In genomic region chr1:11822091-11822490, GRCh38 we compare ENCODE assay signal across 20 cellular contexts. TPM values are rescaled to one million over a fixed set of nuclear protein-coding genes. Genes with fewer than 3 reads are reported as not detected.
A peak's percentile ranks its signal among the peaks of the same experiment; 100 is the strongest.
DNase-seq lines count a peak whose midpoint lies in the region; TF ChIP-seq lines count a peak whose summit lies in the region.
"Had no signal": no experiment of that assay in that cellular context is flagged by ENCODE, and none has a peak within 500 bp of the region (broad histone marks: within the 10 kb centered on the region; RNA-seq: fewer than 3 reads in every experiment).

No MANE protein-coding gene starts in this region.

- H4K8ac ChIP-seq in trophoblast cell (ENCODE audit: low read depth, low read length), result no peak overlapping the region

- peak overlapping the region; percentile 76 for H3K27ac Mint-ChIP-seq in chondrocyte (ENCODE audit: unreplicated experiment)
- H3K27ac Mint-ChIP-seq: activated CD4-positive, alpha-beta T cell treated with anti-CD3 and anti-CD28 coated beads, Interleukin-2, amount 10 ng/mL, durations not matched to agents 7 days and 5 days; natural killer cell had no signal

- intact Hi-C loops in vagina (cut with DNase I), result no loop called here

- no peak overlapping the region for H2BK5ac ChIP-seq in trophoblast cell (ENCODE audit: low read depth, low read length, poor library complexity)

- H3K9ac ChIP-seq in trophoblast cell (ENCODE audit: low read length), result no peak overlapping the region

- POLR2A ChIA-PET in RWPE1 (lab: Yijun Ruan, JAX; ENCODE audit: low non-redundant PET), result no interaction called here

- H3K79me1 ChIP-seq in trophoblast cell (ENCODE audit: low read length), result no peaks in the 10 kb centered on the region

- no peaks in the 10 kb centered on the region for H3K79me2 ChIP-seq in trophoblast cell (ENCODE audit: control insufficient read depth, insufficient read depth, low read length, poor library complexity)

- no peaks in the 10 kb centered on the region for H3K9me3 ChIP-seq in trophoblast cell (ENCODE audit: insufficient read depth, low read depth, low read length)
- no peaks in the 10 kb centered on the region for H3K9me3 ChIP-seq in vagina
- H3K9me3 ChIP-seq: gastroesophageal sphincter, ovary had no signal

- WGBS in trophoblast cell (ENCODE audit: extremely low coverage, insufficient coverage, insufficient read length), result no CpG with 5 or more reads among the region's 3 CpGs

- peaks cover 42 to 54% of the 10 kb centered on the region in 2 experiments for H3K36me3 ChIP-seq in trophoblast cell (ENCODE audit: control insufficient read depth in 1 of 2, insufficient read depth in 2 of 2, low read length in 2 of 2)
- H3K36me3 ChIP-seq in vagina, result peaks cover 0 to 87% of the 10 kb centered on the region in 2 donors
- H3K36me3 ChIP-seq: ovary had no signal

- no peak overlapping the region for H3K4me3 Mint-ChIP-seq in chondrocyte (ENCODE audit: unreplicated experiment)
- H3K4me3 Mint-ChIP-seq: activated CD4-positive, alpha-beta T cell treated with anti-CD3 and anti-CD28 coated beads, Interleukin-2, amount 10 ng/mL, durations not matched to agents 7 days and 5 days; natural killer cell had no signal

- peaks cover 20% of the 10 kb centered on the region for H3K36me3 Mint-ChIP-seq in chondrocyte (ENCODE audit: low read depth)

- no peak for TF ChIP-seq POLR2A in vagina (IDR thresholded peaks at IDR 0.05)

- no peak overlapping the region for H4K12ac ChIP-seq in trophoblast cell (ENCODE audit: low read depth, low read length)

- no peaks in the 10 kb centered on the region for H3K9me3 Mint-ChIP-seq in chondrocyte (ENCODE audit: low read depth)
- H3K9me3 Mint-ChIP-seq: activated CD4-positive, alpha-beta T cell treated with anti-CD3 and anti-CD28 coated beads, Interleukin-2, amount 10 ng/mL, durations not matched to agents 7 days and 5 days; natural killer cell had no signal

- DNase-seq in Daoy (ENCODE audit: low read depth), result peak; percentile 43
- DNase-seq in RWPE1 (ENCODE audit: low spot score), result no peak
- no peak for DNase-seq in chondrocyte (ENCODE audit: low spot score)
- DNase-seq in trophoblast cell, result peak; percentile 69 to 87
- no peak for DNase-seq in HK-2 (ENCODE audit: unreplicated experiment)
- no peak for DNase-seq in pons (ENCODE audit: low spot score)
- DNase-seq in mucosa of gallbladder (ENCODE audit: low spot score), result no peak
- DNase-seq in vagina (ENCODE audit: extremely low spot score in 2 of 2), result no peak
- DNase-seq: activated CD4-positive, alpha-beta T cell treated with anti-CD3 and anti-CD28 coated beads, Interleukin-2, amount 10 ng/mL, durations not matched to agents 7 days and 5 days; activated effector memory CD4-positive, alpha-beta T cell treated with Interleukin-2 at 50 U/mL for 16 hours; DMS79 treated with DMSO at 0.1 percent for 48 hours; natural killer cell; NCI-H1417 treated with DMSO at 0.1 percent for 48 hours; NCI-H526 treated with DMSO at 0.1 percent for 48 hours; ovary; stimulated activated CD4-positive, alpha-beta T cell treated with anti-CD3 and anti-CD28 coated beads, Interleukin-1b, Interleukin-23, amount 100 ng/mL, for 48 hours; stimulated activated naive CD4-positive, alpha-beta T cell treated with Interleukin-2 at 50 U/mL for 16 hours had no signal

- H3K4me1 ChIP-seq in trophoblast cell (ENCODE audit: control insufficient read depth in 1 of 2, insufficient read depth in 2 of 2, low read length in 2 of 2) (peaks cover 2% of the 10 kb centered on the region in 2 experiments), vagina (no peaks in the 10 kb centered on the region)
- H3K4me1 ChIP-seq: gastroesophageal sphincter had no signal

- no peaks in the 10 kb centered on the region for H3K27me3 Mint-ChIP-seq in chondrocyte (ENCODE audit: low read depth)
- H3K27me3 Mint-ChIP-seq: activated CD4-positive, alpha-beta T cell treated with anti-CD3 and anti-CD28 coated beads, Interleukin-2, amount 10 ng/mL, durations not matched to agents 7 days and 5 days had no signal

- H2AK5ac ChIP-seq in trophoblast cell (ENCODE audit: low read length), result no peak overlapping the region

- no peak overlapping the region for H3K18ac ChIP-seq in trophoblast cell (ENCODE audit: low read length)

- H3K4me1 Mint-ChIP-seq in chondrocyte (ENCODE audit: low read depth), result peaks cover 19% of the 10 kb centered on the region
- H3K4me1 Mint-ChIP-seq: activated CD4-positive, alpha-beta T cell treated with anti-CD3 and anti-CD28 coated beads, Interleukin-2, amount 10 ng/mL, durations not matched to agents 7 days and 5 days; natural killer cell had no signal

- no peak overlapping the region for H2BK120ac ChIP-seq in trophoblast cell (ENCODE audit: insufficient read depth, low read length, poor library complexity)

- TF ChIP-seq CTCF in RWPE1 (conservative IDR thresholded peaks at IDR 0.05; ENCODE audit: low read depth) (no peak), chondrocyte (IDR thresholded peaks at IDR 0.05) (no peak), vagina (IDR thresholded peaks at IDR 0.05) (no peak)

- H3K14ac ChIP-seq in trophoblast cell (ENCODE audit: low read length), result no peak overlapping the region

- no peak overlapping the region for H3K23ac ChIP-seq in trophoblast cell (ENCODE audit: low read length)

- no peak overlapping the region for H4K91ac ChIP-seq in trophoblast cell (ENCODE audit: low read depth, low read length)

- H3K4me3 ChIP-seq in trophoblast cell (ENCODE audit: low read depth, low read length) (no peak overlapping the region), vagina (no peak overlapping the region)
- H3K4me3 ChIP-seq: gastroesophageal sphincter, ovary had no signal

- H3K4ac ChIP-seq in trophoblast cell (ENCODE audit: low read depth, low read length), result no peak overlapping the region

- no peak overlapping the region for H2AFZ ChIP-seq in trophoblast cell (ENCODE audit: insufficient read depth, low read length, poor library complexity)

- H3K27ac ChIP-seq in RWPE1 (peak overlapping the region; percentile 17; the same call in 1 of the 2 replicates), trophoblast cell (ENCODE audit: low read depth, low read length) (no peak overlapping the region), vagina (no peak overlapping the region)
- H3K27ac ChIP-seq: gastroesophageal sphincter, ovary had no signal

- H3K27me3 ChIP-seq in trophoblast cell (ENCODE audit: insufficient read depth, low read length) (no peaks in the 10 kb centered on the region), vagina (no peaks in the 10 kb centered on the region)
- H3K27me3 ChIP-seq: gastroesophageal sphincter, ovary had no signal

- H3K4me2 ChIP-seq in trophoblast cell (ENCODE audit: low read length), result no peak overlapping the region

- H2BK12ac ChIP-seq in trophoblast cell (ENCODE audit: low read length), result no peak overlapping the region

- CTCF ChIA-PET in RWPE1 (lab: Yijun Ruan, JAX), result interaction anchor here (0.8 kb wide), 1 partner anchor 785 kb away, joined by 3 read pairs; no protein-coding TSS in a partner anchor

RNA-seq across cellular contexts. Expression of gene CLCN6, which starts 16.1 kb away (rescaled TPM):
- total RNA-seq in Daoy (2014; rRNA removed; shearing (Covaris generic)), result 12.4 TPM in 2 replicates
- total RNA-seq in chondrocyte (20.7 to 22.2 TPM (median 21.7 TPM) in 3 replicates), mucosa of gallbladder (27.1 TPM), vagina (19.2 TPM)
- polyA plus RNA-seq in trophoblast cell (2013), result 19.8 and 20.5 TPM in 2 replicates

RNA-seq across cellular contexts. Expression of gene MTHFR, which starts 16.3 kb away (rescaled TPM):
- 4.7 and 8.6 TPM in 2 replicates for total RNA-seq in Daoy (2014; rRNA removed; shearing (Covaris generic))
- total RNA-seq in chondrocyte, result 18.2 to 23.3 TPM (median 22.3 TPM) in 3 replicates
- polyA plus RNA-seq in trophoblast cell (2013), result 5.4 and 5.5 TPM in 2 replicates
- total RNA-seq in mucosa of gallbladder, result 47.2 TPM
- total RNA-seq in vagina, result 47.9 TPM

RNA-seq across cellular contexts. Expression of gene NPPA, which starts 25.5 kb away (rescaled TPM):
- total RNA-seq in Daoy (2014; rRNA removed; shearing (Covaris generic)), result not detected in 2 replicates
- total RNA-seq in chondrocyte, result not detected in 3 replicates
- not detected in 2 replicates for polyA plus RNA-seq in trophoblast cell (2013)
- total RNA-seq in mucosa of gallbladder, result not detected
- not detected for total RNA-seq in vagina
- total RNA-seq: activated CD4-positive, alpha-beta T cell treated with anti-CD3 and anti-CD28 coated beads, Interleukin-2, amount 10 ng/mL, durations not matched to agents 7 days and 5 days; epithelial cell of proximal tubule; kidney epithelial cell; natural killer cell had no signal

RNA-seq across cellular contexts. Expression of gene NPPB, which starts 36.7 kb away (rescaled TPM):
- 38.6 and 78.9 TPM in 2 replicates for total RNA-seq in Daoy (2014; rRNA removed; shearing (Covaris generic))
- total RNA-seq in chondrocyte, result not detected in 3 replicates
- polyA plus RNA-seq in trophoblast cell (2013), result 59.2 and 70.8 TPM in 2 replicates
- not detected for total RNA-seq in mucosa of gallbladder
- not detected for total RNA-seq in vagina
- total RNA-seq: activated CD4-positive, alpha-beta T cell treated with anti-CD3 and anti-CD28 coated beads, Interleukin-2, amount 10 ng/mL, durations not matched to agents 7 days and 5 days; gastroesophageal sphincter; natural killer cell; ovary had no signal

Comparison
In these comparisons a context has a peak if more than half of its experiments do, and no peak if none do; other contexts are left out.
1. DNase-seq: peak in Daoy (single experiment) and trophoblast cell (2 of 2); none in RWPE1 (single experiment), chondrocyte (single experiment), HK-2 (single experiment), pons (single experiment), mucosa of gallbladder (single experiment) and vagina (0 of 2).